21 cellular contexts compared by ENCODE assay signal in the genomic region with DNA sequence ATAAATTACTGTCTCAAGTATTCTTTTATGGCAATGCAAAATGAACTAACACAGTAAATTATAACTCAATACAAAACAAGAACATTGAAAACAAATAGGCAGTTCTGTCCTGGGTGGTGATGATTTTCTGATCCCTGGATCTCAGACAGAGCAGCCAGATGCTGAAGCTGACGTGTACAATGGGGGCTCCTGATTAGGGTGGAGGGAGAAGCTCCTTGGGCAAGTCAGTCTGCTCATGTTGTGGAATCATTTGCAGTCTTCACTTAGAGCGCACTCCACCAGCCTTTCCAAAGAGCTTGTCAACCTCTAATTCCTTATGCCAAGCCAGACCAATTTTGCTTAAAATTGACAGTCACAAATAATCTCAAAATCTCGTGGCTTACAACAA. TPM values are rescaled to one million over a fixed set of nuclear protein-coding genes. Genes with fewer than 3 reads are reported as not detected.
A peak's percentile ranks its signal among the peaks of the same experiment; 100 is the strongest.
DNase-seq lines count a peak whose midpoint lies in the region; ATAC-seq, FAIRE-seq and TF ChIP-seq lines count a peak whose summit lies in the region.
"Had no signal": no experiment of that assay in that cellular context is flagged by ENCODE, and none has a peak within 500 bp of the region (broad histone marks: within the 10 kb centered on the region; RNA-seq: fewer than 3 reads in every experiment).

No MANE protein-coding gene starts in this region.

- peak overlapping the region in 6 of 7 donors; percentile 18 to 87 (median 79) for H3K27ac Mint-ChIP-seq in CD14-positive monocyte
- peak overlapping the region; percentile 51 for H3K27ac Mint-ChIP-seq in Calu3 (ENCODE audit: unreplicated experiment)
- peak overlapping the region; percentile 15 for H3K27ac Mint-ChIP-seq in nephron progenitor cell

- H3K4me1 ChIP-seq in K562 (replicated peaks in 1 of 2; ENCODE audit: control insufficient read depth in 2 of 2, insufficient read depth in 2 of 2, low read length in 2 of 2), result peaks cover 11 to 12% of the 10 kb centered on the region in 2 experiments; a peak in 3 of 5 replicates

- H3K36me3 ChIP-seq in K562 (ENCODE audit: control insufficient read depth, insufficient read depth, low read length), result peaks cover 13% of the 10 kb centered on the region; the same call in 2 of the 3 replicates

- H3K4me3 ChIP-seq in K562, result no peak overlapping the region
- H3K4me3 ChIP-seq: GM12878, HAP-1 had no signal

- H3K9me1 ChIP-seq in K562 (ENCODE audit: control insufficient read depth, insufficient read depth, low read length), result no peaks in the 10 kb centered on the region

- H3K4me2 ChIP-seq in K562 (ENCODE audit: insufficient read depth, low read length), result no peak overlapping the region

- peaks cover 0 to 2% (median 0%) of the 10 kb centered on the region in 3 donors for H3K27me3 Mint-ChIP-seq in CD14-positive monocyte (ENCODE audit: low read depth in 3 of 3)
- H3K27me3 Mint-ChIP-seq in Calu3 (ENCODE audit: unreplicated experiment), result no peaks in the 10 kb centered on the region
- peaks cover 6% of the 10 kb centered on the region for H3K27me3 Mint-ChIP-seq in nephron progenitor cell (ENCODE audit: low read depth, poor library complexity)

- TF ChIP-seq EP300 in K562 (IDR thresholded peaks at IDR 0.05; ENCODE audit: low read length), result no peak

- FAIRE-seq in K562 (lab: Jason Lieb, UNC), result no peak
- FAIRE-seq: D721Med, GM12878, GM18507 had no signal

- 65% methylated on average over 3 of the region's 3 CpGs for WGBS in K562 (ENCODE audit: insufficient coverage, low coverage, missing lambda C conversion rate)

- no peak overlapping the region for H3K9ac ChIP-seq in K562 (ENCODE audit: insufficient read depth in 1 of 2, low read depth in 2 of 2, low read length in 2 of 2)

- H3K4me3 Mint-ChIP-seq in CD14-positive monocyte (peak overlapping the region in 1 of 2 donors; percentile 28), Calu3 (ENCODE audit: low read depth, unreplicated experiment) (no peak overlapping the region), nephron progenitor cell (no peak overlapping the region)

- no peak for TF ChIP-seq CTCF in CD14-positive monocyte (IDR thresholded peaks at IDR 0.05)
- TF ChIP-seq CTCF in Calu3 (IDR thresholded peaks at IDR 0.05; ENCODE audit: unreplicated experiment), result no peak
- TF ChIP-seq CTCF in K562 (IDR thresholded peaks at IDR 0.05 in 2 of 3, conservative IDR thresholded peaks at IDR 0.05 in 1 of 3; ENCODE audit: insufficient read depth in 2 of 3, low read depth in 1 of 3, low read length in 3 of 3), result no peak
- TF ChIP-seq CTCF in nephron progenitor cell (IDR thresholded peaks at IDR 0.05), result no peak

- CTCF ChIA-PET in Calu3 (lab: Charles Lee) (no interaction called here), K562 (lab: Yijun Ruan, JAX; ENCODE audit: low intra/inter-chr PET ratio) (no interaction called here)

- H3K27me3 ChIP-seq in K562 (ENCODE audit: control insufficient read depth in 2 of 2, insufficient read depth in 2 of 2, low read length in 2 of 2), result no peaks in the 10 kb centered on the region

- no peaks in the 10 kb centered on the region for H3K79me2 ChIP-seq in K562 (ENCODE audit: control insufficient read depth, insufficient read depth, low read length)

- H4K20me1 ChIP-seq in K562 (replicated peaks; ENCODE audit: control insufficient read depth, insufficient read depth, low read length), result no peaks in the 10 kb centered on the region

- H2AFZ ChIP-seq in K562 (ENCODE audit: low read depth, low read length), result peak overlapping the region; percentile 28; the same call in 1 of the 2 replicates

- H3K9me3 ChIP-seq in K562 (replicated peaks; ENCODE audit: control insufficient read depth, insufficient read depth, low read depth, low read length), result peaks cover 22% of the 10 kb centered on the region; the same call in 1 of the 2 replicates
- H3K9me3 ChIP-seq: HAP-1 had no signal

- TF ChIP-seq POLR2A in K562 (conservative IDR thresholded peaks at IDR 0.05), result no peak

- peaks cover 0 to 6% of the 10 kb centered on the region in 2 donors for H3K36me3 Mint-ChIP-seq in CD14-positive monocyte
- H3K36me3 Mint-ChIP-seq in Calu3 (ENCODE audit: insufficient read depth, unreplicated experiment), result peaks cover 44% of the 10 kb centered on the region
- H3K36me3 Mint-ChIP-seq in nephron progenitor cell (ENCODE audit: low read depth), result peaks cover 12% of the 10 kb centered on the region

- H3K4me1 Mint-ChIP-seq in CD14-positive monocyte, result peaks cover 53% of the 10 kb centered on the region
- H3K4me1 Mint-ChIP-seq in Calu3 (ENCODE audit: low read depth, unreplicated experiment), result peaks cover 27% of the 10 kb centered on the region
- H3K4me1 Mint-ChIP-seq in nephron progenitor cell, result peaks cover 35% of the 10 kb centered on the region

- intact Hi-C loops in CD14-positive monocyte (cut with micrococcal nuclease), result loop anchor here in 1 of 2 donors (5.0 kb wide), 1 partner anchor 36 kb away; no protein-coding TSS in a partner anchor
- intact Hi-C loops in Calu3 (cut with micrococcal nuclease; ENCODE audit: unreplicated experiment), result no loop called here
- intact Hi-C loops in K562 (cut with micrococcal nuclease), result no loop called here

- no peak for DNase-seq in CD14-positive monocyte (ENCODE audit: low spot score)
- DNase-seq in Calu3, result no peak
- no peak for DNase-seq in K562 (ENCODE audit: extremely low read depth in 1 of 4, low spot score in 3 of 4)
- no peak for DNase-seq in nephron progenitor cell
- DNase-seq in NCI-H748 treated with DMSO at 0.1 percent for 48 hours (lab: John Stamatoyannopoulos, UW), result no peak
- DNase-seq in activated gamma-delta T cell treated with Interleukin-2 at 50 U/mL for 16 hours, result no peak
- DNase-seq in hippocampal formation (lab: John Stamatoyannopoulos, UW), result no peak
- DNase-seq: AML-193, GDM1, Kasumi-1, NCI-H1105 treated with DMSO at 0.1 percent for 48 hours, NCI-H1694 treated with DMSO at 0.1 percent for 48 hours, NCI-H69, OCI-M1, RPMI8226, SIG-M5 had no signal

- H3K27ac ChIP-seq in K562 (ENCODE audit: extremely low read depth, low read depth, low read length), result no peak overlapping the region

- in situ Hi-C loops in K562 (cut with MboI), result no loop called here

- H3K9me3 Mint-ChIP-seq in CD14-positive monocyte (peaks cover 0 to 4% (median 0%) of the 10 kb centered on the region in 7 donors), Calu3 (ENCODE audit: low read depth, unreplicated experiment) (no peaks in the 10 kb centered on the region), nephron progenitor cell (peaks cover 33% of the 10 kb centered on the region)

- POLR2A ChIA-PET in K562 (lab: Yijun Ruan, JAX), result interaction anchor here (0.5 to 1.5 kb wide), 5 partner anchors 10 to 63 kb away, joined by 3 read pairs; no protein-coding TSS in a partner anchor

- ATAC-seq in K562, result no peak
- ATAC-seq: GM12878 had no signal

- no peak for TF ChIP-seq RAD21 in K562 (CRISPR knock-in tag; conservative IDR thresholded peaks at IDR 0.05 in 1 of 2, IDR thresholded peaks at IDR 0.05 in 1 of 2)

- BruUV-seq in Calu3 (replicated peaks; lab: Mats Ljungman, UMichigan) (no TSS peak), K562 (replicated peaks; lab: Mats Ljungman, UMichigan) (no TSS peak)

RNA-seq across cellular contexts. Expression of gene FXYD5, which starts 21.6 kb away (rescaled TPM):
- polyA plus RNA-seq in CD14-positive monocyte, result 100 to 1,000 TPM; 204 to 312 TPM
- total RNA-seq in Calu3 (2022), result 760 and 802 TPM in 2 replicates
- total RNA-seq in K562 (2011; cell fraction: chromatin; rRNA removed; ENCODE audit: low replicate concordance), result 134 and 231 TPM in 2 replicates
- total RNA-seq in K562 (2011; cell fraction: nucleolus; rRNA removed), result 240 and 311 TPM in 2 replicates
- 297 and 340 TPM in 2 replicates for total RNA-seq in K562 (2011; cell fraction: nucleoplasm; rRNA removed)
- 174 and 300 TPM in 2 replicates for total RNA-seq in K562 (2014; rRNA removed)
- 122 and 147 TPM in 2 replicates for total RNA-seq in K562 (2014; rRNA removed; fragmentation: Illumina TruSeq; extraction: Trizol)
- 252 and 264 TPM in 2 replicates for total RNA-seq in K562 (2015; rRNA removed; fragmentation: Illumina TruSeq; extraction: Trizol)
- 250 and 256 TPM in 2 replicates for total RNA-seq in K562 (2021)
- polyA plus RNA-seq in K562 (2011; rRNA removed), result 104 and 125 TPM in 2 replicates
- 271 and 533 TPM in 2 replicates for polyA plus RNA-seq in K562 (2011; cell fraction: cytosol; rRNA removed)
- polyA plus RNA-seq in K562 (2011; cell fraction: nucleus; rRNA removed), result 105 and 188 TPM in 2 replicates
- 353 and 530 TPM in 2 replicates for polyA plus RNA-seq in K562 (2012)
- 522 and 537 TPM in 2 replicates for polyA plus RNA-seq in K562 (2014; fragmentation: Illumina TruSeq; extraction: Trizol)
- 100 to 1,000 TPM; 125 to 198 TPM for polyA plus RNA-seq in K562 (2014; fragmentation: Nextera tagmentation; extraction: Ambion mirVana)
- 120 and 155 TPM in 2 replicates for polyA plus RNA-seq in K562 (2014; rRNA removed)
- 93.8 and 163 TPM in 2 replicates for polyA minus RNA-seq in K562 (2011; rRNA and poly(A)+ RNA removed)
- polyA minus RNA-seq in K562 (2011; cell fraction: cytosol; rRNA and poly(A)+ RNA removed), result 189 and 195 TPM in 2 replicates
- polyA minus RNA-seq in K562 (2011; cell fraction: nucleus; rRNA and poly(A)+ RNA removed), result 55.6 and 58.4 TPM in 2 replicates

RNA-seq across cellular contexts. Expression of gene FXYD7, which starts 33.1 kb away (rescaled TPM):
- not detected for polyA plus RNA-seq in CD14-positive monocyte
- total RNA-seq in Calu3 (2022), result 0.90 and 1.3 TPM in 2 replicates
- 0.39 and 0.76 TPM in 2 replicates for total RNA-seq in K562 (2011; cell fraction: chromatin; rRNA removed; ENCODE audit: low replicate concordance)
- total RNA-seq in K562 (2011; cell fraction: nucleolus; rRNA removed), result not detected in 2 replicates
- total RNA-seq in K562 (2011; cell fraction: nucleoplasm; rRNA removed), result not detected in 2 replicates
- not detected in 2 replicates for total RNA-seq in K562 (2014; rRNA removed)
- not detected in 2 replicates for total RNA-seq in K562 (2014; rRNA removed; fragmentation: Illumina TruSeq; extraction: Trizol)
- total RNA-seq in K562 (2015; rRNA removed; fragmentation: Illumina TruSeq; extraction: Trizol), result 0.26 and 0.36 TPM in 2 replicates
- 0.27 and 0.80 TPM in 2 replicates for total RNA-seq in K562 (2021)
- polyA plus RNA-seq in K562 (2011; rRNA removed), result 0.18 and 0.26 TPM in 2 replicates
- 0.24 and 0.51 TPM in 2 replicates for polyA plus RNA-seq in K562 (2011; cell fraction: cytosol; rRNA removed)
- polyA plus RNA-seq in K562 (2011; cell fraction: nucleus; rRNA removed), result 0.48 and 1.2 TPM in 2 replicates
- 1.4 and 1.5 TPM in 2 replicates for polyA plus RNA-seq in K562 (2012)
- 0.28 TPM in 1 of 2 replicates, not detected in the other for polyA plus RNA-seq in K562 (2014; fragmentation: Illumina TruSeq; extraction: Trizol)
- under 1 TPM; 0.10 to 0.13 TPM for polyA plus RNA-seq in K562 (2014; fragmentation: Nextera tagmentation; extraction: Ambion mirVana)
- polyA plus RNA-seq in K562 (2014; rRNA removed), result 0.32 and 0.46 TPM in 2 replicates
- polyA minus RNA-seq in K562 (2011; rRNA and poly(A)+ RNA removed), result not detected in 2 replicates
- not detected in 2 replicates for polyA minus RNA-seq in K562 (2011; cell fraction: cytosol; rRNA and poly(A)+ RNA removed)
- polyA minus RNA-seq in K562 (2011; cell fraction: nucleus; rRNA and poly(A)+ RNA removed), result not detected in 2 replicates
- total RNA-seq: HT-29 had no signal

RNA-seq across cellular contexts. Expression of gene FXYD1, which starts 37.6 kb away (rescaled TPM):
- polyA plus RNA-seq in CD14-positive monocyte, result under 1 TPM in 1 of 2 donors, not detected in 1; 0.74 TPM
- 1.6 and 2.0 TPM in 2 replicates for total RNA-seq in Calu3 (2022)
- total RNA-seq in K562 (2011; cell fraction: chromatin; rRNA removed; ENCODE audit: low replicate concordance), result 0.67 TPM in 1 of 2 replicates, not detected in the other
- 0.50 TPM in 1 of 2 replicates, not detected in the other for total RNA-seq in K562 (2011; cell fraction: nucleolus; rRNA removed)
- total RNA-seq in K562 (2011; cell fraction: nucleoplasm; rRNA removed), result not detected in 2 replicates
- 2.3 and 2.4 TPM in 2 replicates for total RNA-seq in K562 (2014; rRNA removed)
- not detected in 2 replicates for total RNA-seq in K562 (2014; rRNA removed; fragmentation: Illumina TruSeq; extraction: Trizol)
- 0.60 and 1.3 TPM in 2 replicates for total RNA-seq in K562 (2015; rRNA removed; fragmentation: Illumina TruSeq; extraction: Trizol)
- total RNA-seq in K562 (2021), result 1.7 and 2.7 TPM in 2 replicates
- polyA plus RNA-seq in K562 (2011; rRNA removed), result 0.40 and 0.66 TPM in 2 replicates
- polyA plus RNA-seq in K562 (2011; cell fraction: cytosol; rRNA removed), result 0.16 TPM in 1 of 2 replicates, not detected in the other
- 0.49 and 2.1 TPM in 2 replicates for polyA plus RNA-seq in K562 (2011; cell fraction: nucleus; rRNA removed)
- 2.1 and 4.4 TPM in 2 replicates for polyA plus RNA-seq in K562 (2012)
- polyA plus RNA-seq in K562 (2014; fragmentation: Illumina TruSeq; extraction: Trizol), result 0.71 and 2.1 TPM in 2 replicates
- polyA plus RNA-seq in K562 (2014; fragmentation: Nextera tagmentation; extraction: Ambion mirVana), result not detected
- 2.4 and 3.2 TPM in 2 replicates for polyA plus RNA-seq in K562 (2014; rRNA removed)
- polyA minus RNA-seq in K562 (2011; rRNA and poly(A)+ RNA removed), result not detected in 2 replicates
- polyA minus RNA-seq in K562 (2011; cell fraction: cytosol; rRNA and poly(A)+ RNA removed), result not detected in 2 replicates
- 0.67 TPM in 1 of 2 replicates, not detected in the other for polyA minus RNA-seq in K562 (2011; cell fraction: nucleus; rRNA and poly(A)+ RNA removed)
- total RNA-seq: HT-29 had no signal

RNA-seq across cellular contexts. Expression of gene LGI4, which starts 41.3 kb away (rescaled TPM):
- polyA plus RNA-seq in CD14-positive monocyte (not detected), K562 (2011; rRNA removed) (0.29 and 0.73 TPM in 2 replicates), K562 (2014; fragmentation: Illumina TruSeq; extraction: Trizol) (0.30 and 0.33 TPM in 2 replicates), K562 (2014; fragmentation: Nextera tagmentation; extraction: Ambion mirVana) (not detected), K562 (2014; rRNA removed) (0.21 and 1.1 TPM in 2 replicates)
- total RNA-seq in Calu3 (2022) (0.42 and 0.68 TPM in 2 replicates), K562 (2014; rRNA removed) (0.14 TPM in 1 of 2 replicates, not detected in the other), K562 (2014; rRNA removed; fragmentation: Illumina TruSeq; extraction: Trizol) (not detected in 2 replicates), K562 (2015; rRNA removed; fragmentation: Illumina TruSeq; extraction: Trizol) (not detected in 2 replicates), K562 (2021) (0.24 TPM in 1 of 2 replicates, not detected in the other)
- total RNA-seq in K562 (2011; cell fraction: chromatin; rRNA removed; ENCODE audit: low replicate concordance), result 1.9 TPM in 2 replicates
- total RNA-seq in K562 (2011; cell fraction: nucleolus; rRNA removed), result 0.67 and 0.92 TPM in 2 replicates
- 0.88 and 0.92 TPM in 2 replicates for total RNA-seq in K562 (2011; cell fraction: nucleoplasm; rRNA removed)
- 0.16 and 0.37 TPM in 2 replicates for polyA plus RNA-seq in K562 (2011; cell fraction: cytosol; rRNA removed)
- 3.1 and 4.6 TPM in 2 replicates for polyA plus RNA-seq in K562 (2011; cell fraction: nucleus; rRNA removed)
- 0.35 and 1.6 TPM in 2 replicates for polyA plus RNA-seq in K562 (2012)
- not detected in 2 replicates for polyA minus RNA-seq in K562 (2011; rRNA and poly(A)+ RNA removed)
- not detected in 2 replicates for polyA minus RNA-seq in K562 (2011; cell fraction: cytosol; rRNA and poly(A)+ RNA removed)
- 0.54 TPM in 1 of 2 replicates, not detected in the other for polyA minus RNA-seq in K562 (2011; cell fraction: nucleus; rRNA and poly(A)+ RNA removed)
- total RNA-seq: GM12878, HT-29 had no signal

RNA-seq across cellular contexts. Expression of gene FAM187B, which starts 52.4 kb away (rescaled TPM):
- not detected for polyA plus RNA-seq in CD14-positive monocyte
- not detected in 2 replicates for total RNA-seq in Calu3 (2022)
- 0.25 TPM in 1 of 2 replicates, not detected in the other for total RNA-seq in K562 (2011; cell fraction: chromatin; rRNA removed; ENCODE audit: low replicate concordance)
- total RNA-seq in K562 (2011; cell fraction: nucleolus; rRNA removed), result not detected in 2 replicates
- total RNA-seq in K562 (2011; cell fraction: nucleoplasm; rRNA removed), result not detected in 2 replicates
- 0.09 TPM in 1 of 2 replicates, not detected in the other for total RNA-seq in K562 (2014; rRNA removed)
- total RNA-seq in K562 (2014; rRNA removed; fragmentation: Illumina TruSeq; extraction: Trizol), result not detected in 2 replicates
- total RNA-seq in K562 (2015; rRNA removed; fragmentation: Illumina TruSeq; extraction: Trizol), result not detected in 2 replicates
- total RNA-seq in K562 (2021), result not detected in 2 replicates
- not detected in 2 replicates for polyA plus RNA-seq in K562 (2011; rRNA removed)
- 0.07 TPM in 1 of 2 replicates, not detected in the other for polyA plus RNA-seq in K562 (2011; cell fraction: cytosol; rRNA removed)
- 0.10 TPM in 1 of 2 replicates, not detected in the other for polyA plus RNA-seq in K562 (2011; cell fraction: nucleus; rRNA removed)
- polyA plus RNA-seq in K562 (2012), result not detected in 2 replicates
- polyA plus RNA-seq in K562 (2014; fragmentation: Illumina TruSeq; extraction: Trizol), result not detected in 2 replicates
- under 1 TPM in 1 of 2 experiments, not detected in 1; 0.04 TPM for polyA plus RNA-seq in K562 (2014; fragmentation: Nextera tagmentation; extraction: Ambion mirVana)
- not detected in 2 replicates for polyA plus RNA-seq in K562 (2014; rRNA removed)
- not detected in 2 replicates for polyA minus RNA-seq in K562 (2011; rRNA and poly(A)+ RNA removed)
- polyA minus RNA-seq in K562 (2011; cell fraction: cytosol; rRNA and poly(A)+ RNA removed), result not detected in 2 replicates
- not detected in 2 replicates for polyA minus RNA-seq in K562 (2011; cell fraction: nucleus; rRNA and poly(A)+ RNA removed)
- total RNA-seq: GM12878, HT-29 had no signal

Comparison
In these comparisons a context has a peak if more than half of its experiments do, and no peak if none do; other contexts are left out.
1. H3K27ac Mint-ChIP-seq: peak in every context shown above with its lines; median percentile 79 in CD14-positive monocyte; 51 in Calu3; 15 in nephron progenitor cell.